In genomic region chr3:18295171-18295920, GRCh38 we compare ENCODE assay signal across 8 cellular contexts.
DNase-seq lines count a peak whose midpoint lies in the region; ATAC-seq lines count a peak whose summit lies in the region.

No MANE protein-coding gene starts in this region.

- peak; percentile 71 for DNase-seq in activated CD4-positive, alpha-beta T cell treated with anti-CD3 and anti-CD28 coated beads for 36 hours
- DNase-seq in activated CD4-positive, alpha-beta T cell treated with anti-CD3 and anti-CD28 coated beads for 4 hours = no peak
- DNase-seq in HS-27A (ENCODE audit: low read depth) (peak; percentile 95), left ventricle myocardium superior (peak; percentile 45), NCI-H1694 treated with DMSO at 0.1 percent for 48 hours (lab: John Stamatoyannopoulos, UW) (no peak)
- peak; percentile 20 for DNase-seq in T-helper 2 cell treated with Interferon-gamma antibody and Interleukin-4, amounts not matched to agents 5 μg/mL and 100 μg/mL, for 36 hours (ENCODE audit: low spot score)
- peak; percentile 11 to 23 (median 19) for DNase-seq in stimulated activated CD4-positive, alpha-beta T cell treated with anti-CD3 and anti-CD28 coated beads, TNF-alpha, amount 100 ng/mL, for 48 hours (ENCODE audit: low read depth in 3 of 3)

- H3K27ac Mint-ChIP-seq in activated CD4-positive, alpha-beta T cell treated with anti-CD3 and anti-CD28 coated beads for 36 hours = no peak overlapping the region
- no peak overlapping the region for H3K27ac Mint-ChIP-seq in T-helper 2 cell treated with Interferon-gamma antibody and Interleukin-4, amounts not matched to agents 5 μg/mL and 100 μg/mL, for 36 hours

- H3K4me3 Mint-ChIP-seq in activated CD4-positive, alpha-beta T cell treated with anti-CD3 and anti-CD28 coated beads for 36 hours = no peak overlapping the region
- no peak overlapping the region for H3K4me3 Mint-ChIP-seq in T-helper 2 cell treated with Interferon-gamma antibody and Interleukin-4, amounts not matched to agents 5 μg/mL and 100 μg/mL, for 36 hours

- no peaks in the 10 kb centered on the region for H3K4me1 Mint-ChIP-seq in activated CD4-positive, alpha-beta T cell treated with anti-CD3 and anti-CD28 coated beads for 36 hours
- H3K4me1 Mint-ChIP-seq in T-helper 2 cell treated with Interferon-gamma antibody and Interleukin-4, amounts not matched to agents 5 μg/mL and 100 μg/mL, for 36 hours (ENCODE audit: low read depth) = no peaks in the 10 kb centered on the region

- no peaks in the 10 kb centered on the region for H3K27me3 Mint-ChIP-seq in activated CD4-positive, alpha-beta T cell treated with anti-CD3 and anti-CD28 coated beads for 36 hours
- H3K27me3 Mint-ChIP-seq in T-helper 2 cell treated with Interferon-gamma antibody and Interleukin-4, amounts not matched to agents 5 μg/mL and 100 μg/mL, for 36 hours (ENCODE audit: low read depth) = no peaks in the 10 kb centered on the region

- H3K9me3 Mint-ChIP-seq in activated CD4-positive, alpha-beta T cell treated with anti-CD3 and anti-CD28 coated beads for 36 hours (ENCODE audit: low read depth) = peaks cover 10% of the 10 kb centered on the region
- H3K9me3 Mint-ChIP-seq in T-helper 2 cell treated with Interferon-gamma antibody and Interleukin-4, amounts not matched to agents 5 μg/mL and 100 μg/mL, for 36 hours = peaks cover 29% of the 10 kb centered on the region

- CTCF ChIA-PET in activated CD4-positive, alpha-beta T cell treated with anti-CD3 and anti-CD28 coated beads for 36 hours (lab: Charles Lee) = interaction anchor here (0.5 to 1.4 kb wide), 8 partner anchors 67 to 657 kb away, joined by 3 to 4 read pairs (median 3); no protein-coding TSS in a partner anchor

- ATAC-seq in activated CD4-positive, alpha-beta T cell treated with anti-CD3 and anti-CD28 coated beads for 36 hours = peak; percentile 89
- ATAC-seq in GM21619 (IDR thresholded peaks at IDR 0.05; ENCODE audit: unreplicated experiment) (peak; percentile 99), left ventricle myocardium superior (peak; percentile 96)

- POLR2A ChIA-PET in activated CD4-positive, alpha-beta T cell treated with anti-CD3 and anti-CD28 coated beads for 36 hours (lab: Charles Lee) = no interaction called here

- peaks cover 7% of the 10 kb centered on the region for H3K36me3 Mint-ChIP-seq in activated CD4-positive, alpha-beta T cell treated with anti-CD3 and anti-CD28 coated beads for 36 hours (ENCODE audit: low read depth)
- H3K36me3 Mint-ChIP-seq in T-helper 2 cell treated with Interferon-gamma antibody and Interleukin-4, amounts not matched to agents 5 μg/mL and 100 μg/mL, for 36 hours (ENCODE audit: low read depth) = no peaks in the 10 kb centered on the region

- intact Hi-C loops in activated CD4-positive, alpha-beta T cell treated with anti-CD3 and anti-CD28 coated beads for 36 hours (cut with DNase I, micrococcal nuclease) = loop anchor here in 1 of 2 experiments (1.0 kb wide), 1 partner anchor 401 kb away; no protein-coding TSS in a partner anchor
- intact Hi-C loops in left ventricle myocardium superior (cut with micrococcal nuclease) = no loop called here

Comparison
In these comparisons a context has a peak if more than half of its experiments do, and no peak if none do; other contexts are left out.
1. DNase-seq: peak in activated CD4-positive, alpha-beta T cell treated with anti-CD3 and anti-CD28 coated beads for 36 hours (single experiment), HS-27A (single experiment), T-helper 2 cell treated with Interferon-gamma antibody and Interleukin-4, amounts not matched to agents 5 μg/mL and 100 μg/mL, for 36 hours (single experiment), left ventricle myocardium superior (single experiment) and stimulated activated CD4-positive, alpha-beta T cell treated with anti-CD3 and anti-CD28 coated beads, TNF-alpha, amount 100 ng/mL, for 48 hours (3 of 3); none in activated CD4-positive, alpha-beta T cell treated with anti-CD3 and anti-CD28 coated beads for 4 hours (0 of 2) and NCI-H1694 treated with DMSO at 0.1 percent for 48 hours (single experiment).
2. Peak in every context shown above with its lines, with median percentiles within 50 percentile points of each other: ATAC-seq.